ENCODE assay signal across 1 cellular context in the genomic region with DNA sequence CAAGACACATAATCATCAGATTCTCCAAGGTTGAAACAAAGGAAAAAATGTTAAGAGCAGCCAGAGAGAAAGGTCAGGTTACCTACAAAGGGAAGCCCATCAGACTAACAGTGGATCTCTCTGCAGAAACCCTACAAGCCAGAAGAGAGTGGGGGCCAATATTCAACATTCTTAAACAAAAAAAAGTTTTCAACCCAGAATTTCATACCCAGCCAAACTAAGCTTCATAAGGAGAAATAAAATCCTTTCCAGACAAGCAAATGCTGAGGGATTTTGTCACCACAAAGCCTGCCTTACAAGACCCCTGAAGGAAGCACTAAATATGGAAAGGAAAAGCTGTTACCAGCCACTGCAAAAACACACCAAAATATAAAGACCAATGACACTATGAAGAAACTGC. TPM values are rescaled to one million over a fixed set of nuclear protein-coding genes. Genes with fewer than 3 reads are reported as not detected.
"Had no signal": no experiment of that assay in that cellular context is flagged by ENCODE, and none has a peak within 500 bp of the region (broad histone marks: within the 10 kb centered on the region; RNA-seq: fewer than 3 reads in every experiment).

No MANE protein-coding gene starts in this region.

RNA-seq across cellular contexts. Expression of gene PDE11A, which starts 39.0 kb away (rescaled TPM):
- total RNA-seq: T-cell had no signal
